ENCODE assay signal across 39 cellular contexts in genomic region chr5:35357973-35358372, GRCh38.
"Had no signal": no experiment of that assay in that cellular context is flagged by ENCODE, and none has a peak within 500 bp of the region (broad histone marks: within the 10 kb centered on the region; RNA-seq: fewer than 3 reads in every experiment).

No MANE protein-coding gene starts in this region.

- H3K27ac Mint-ChIP-seq: activated naive CD4-positive, alpha-beta T cell treated with anti-CD3 and anti-CD28 coated beads for 36 hours; activated naive CD4-positive, alpha-beta T cell treated with anti-CD3 and anti-CD28 coated beads, Interleukin-2, amount 10 ng/mL, durations not matched to agents 7 days and 5 days; activated naive CD4-positive, alpha-beta T cell treated with anti-CD3 and anti-CD28 coated beads, Interleukin-2, amount 50 U/mL, for 24 hours; activated naive CD4-positive, alpha-beta T cell treated with anti-CD3 and anti-CD28 coated beads, Interleukin-2, amount 50 U/mL, for 72 hours; activated naive CD8-positive, alpha-beta T cell; activated naive CD8-positive, alpha-beta T cell treated with anti-CD3 and anti-CD28 coated beads for 36 hours; activated naive CD8-positive, alpha-beta T cell treated with anti-CD3 and anti-CD28 coated beads, Interleukin-2, amount 10 ng/mL, durations not matched to agents 7 days and 5 days; activated naive CD8-positive, alpha-beta T cell treated with anti-CD3 and anti-CD28 coated beads, Interleukin-2, amount 50 U/mL, for 24 hours; activated T-cell treated with anti-CD3 and anti-CD28 coated beads, Interleukin-2, amount 50 U/mL, for 24 hours; activated T-cell treated with anti-CD3 and anti-CD28 coated beads, Interleukin-2, amount 50 U/mL, for 72 hours; activated T-helper 1 cell treated with anti-CD3 and anti-CD28 coated beads, Interleukin-12 subunit alpha, Interleukin-12 subunit beta, Interleukin-2, Interleukin-4 antibody, amounts not matched to agents 30 ng/mL and 10 ng/mL and 1 ng/mL, durations not matched to agents 14 hours and 24 hours and 36 hours; activated T-helper 17 cell treated with anti-CD3 and anti-CD28 coated beads, Interleukin-2, amount 50 U/mL, for 72 hours; activated T-helper 2 cell treated with anti-CD3 and anti-CD28 coated beads, Interferon-gamma antibody, Interleukin-2, Interleukin-4, amounts not matched to agents 10 μg/mL and 5 μg/mL and 100 μg/mL, durations not matched to agents 14 hours and 24 hours and 36 hours; brain had no signal

- FAIRE-seq: astrocyte, bronchial epithelial cell had no signal

- H3K27me3 Mint-ChIP-seq: activated naive CD4-positive, alpha-beta T cell treated with anti-CD3 and anti-CD28 coated beads, Interleukin-2, amount 10 ng/mL, durations not matched to agents 7 days and 5 days; activated naive CD8-positive, alpha-beta T cell treated with anti-CD3 and anti-CD28 coated beads, Interleukin-2, amount 10 ng/mL, durations not matched to agents 7 days and 5 days; brain had no signal

- H3K9me3 ChIP-seq: adrenal gland, ascending aorta had no signal

- H3K4me3 Mint-ChIP-seq: activated naive CD4-positive, alpha-beta T cell treated with anti-CD3 and anti-CD28 coated beads for 36 hours; activated naive CD4-positive, alpha-beta T cell treated with anti-CD3 and anti-CD28 coated beads, Interleukin-2, amount 10 ng/mL, durations not matched to agents 7 days and 5 days; activated naive CD4-positive, alpha-beta T cell treated with anti-CD3 and anti-CD28 coated beads, Interleukin-2, amount 50 U/mL, for 24 hours; activated naive CD8-positive, alpha-beta T cell; activated naive CD8-positive, alpha-beta T cell treated with anti-CD3 and anti-CD28 coated beads for 36 hours; activated naive CD8-positive, alpha-beta T cell treated with anti-CD3 and anti-CD28 coated beads, Interleukin-2, amount 10 ng/mL, durations not matched to agents 7 days and 5 days; activated naive CD8-positive, alpha-beta T cell treated with anti-CD3 and anti-CD28 coated beads, Interleukin-2, amount 50 U/mL, for 24 hours; activated T-cell treated with anti-CD3 and anti-CD28 coated beads, Interleukin-2, amount 50 U/mL, for 24 hours; activated T-cell treated with anti-CD3 and anti-CD28 coated beads, Interleukin-2, amount 50 U/mL, for 4 hours; activated T-cell treated with anti-CD3 and anti-CD28 coated beads, Interleukin-2, amount 50 U/mL, for 72 hours; activated T-helper 1 cell treated with anti-CD3 and anti-CD28 coated beads, Interleukin-12 subunit alpha, Interleukin-12 subunit beta, Interleukin-2, Interleukin-4 antibody, amounts not matched to agents 30 ng/mL and 10 ng/mL and 1 ng/mL, durations not matched to agents 14 hours and 24 hours and 36 hours; activated T-helper 17 cell treated with anti-CD3 and anti-CD28 coated beads, Interleukin-2, amount 50 U/mL, for 72 hours; brain; central memory CD8-positive, alpha-beta T cell had no signal

- H3K4me1 Mint-ChIP-seq: activated naive CD4-positive, alpha-beta T cell treated with anti-CD3 and anti-CD28 coated beads, Interleukin-2, amount 10 ng/mL, durations not matched to agents 7 days and 5 days; activated naive CD4-positive, alpha-beta T cell treated with anti-CD3 and anti-CD28 coated beads, Interleukin-2, amount 50 U/mL, for 24 hours; activated naive CD8-positive, alpha-beta T cell treated with anti-CD3 and anti-CD28 coated beads for 36 hours; activated naive CD8-positive, alpha-beta T cell treated with anti-CD3 and anti-CD28 coated beads, Interleukin-2, amount 10 ng/mL, durations not matched to agents 7 days and 5 days; activated naive CD8-positive, alpha-beta T cell treated with anti-CD3 and anti-CD28 coated beads, Interleukin-2, amount 50 U/mL, for 24 hours; activated T-helper 17 cell treated with anti-CD3 and anti-CD28 coated beads, Interleukin-2, amount 50 U/mL, for 72 hours; central memory CD8-positive, alpha-beta T cell had no signal

- H3K36me3 Mint-ChIP-seq: activated naive CD4-positive, alpha-beta T cell treated with anti-CD3 and anti-CD28 coated beads, Interleukin-2, amount 10 ng/mL, durations not matched to agents 7 days and 5 days; activated naive CD4-positive, alpha-beta T cell treated with anti-CD3 and anti-CD28 coated beads, Interleukin-2, amount 50 U/mL, for 24 hours; activated naive CD8-positive, alpha-beta T cell; activated naive CD8-positive, alpha-beta T cell treated with anti-CD3 and anti-CD28 coated beads for 36 hours; activated naive CD8-positive, alpha-beta T cell treated with anti-CD3 and anti-CD28 coated beads, Interleukin-2, amount 10 ng/mL, durations not matched to agents 7 days and 5 days; brain had no signal

- H3K27me3 ChIP-seq: adrenal gland, ascending aorta, body of pancreas, brain microvascular endothelial cell, breast epithelium, cardiac muscle cell had no signal

- H3K4me3 ChIP-seq: adrenal gland, ascending aorta, body of pancreas, breast epithelium, cardiac muscle cell had no signal

- H3K4me1 ChIP-seq: adrenal gland, ascending aorta, body of pancreas, breast epithelium had no signal

- DNase-seq: activated effector memory CD4-positive, alpha-beta T cell treated with anti-CD3 and anti-CD28 coated beads, Interleukin-2, amount 50 U/mL, for 16 hours; activated effector memory CD4-positive, alpha-beta T cell treated with Interleukin-2 at 50 U/mL for 16 hours; activated gamma-delta T cell; activated gamma-delta T cell treated with Interleukin-2 at 50 U/mL for 16 hours; activated naive CD4-positive, alpha-beta T cell; activated naive CD4-positive, alpha-beta T cell treated with anti-CD3 and anti-CD28 coated beads for 36 hours; activated naive CD4-positive, alpha-beta T cell treated with anti-CD3 and anti-CD28 coated beads, Interleukin-2, amount 10 ng/mL, durations not matched to agents 7 days and 5 days; activated naive CD4-positive, alpha-beta T cell treated with anti-CD3 and anti-CD28 coated beads, Interleukin-2, amount 50 U/mL, for 16 hours; activated naive CD4-positive, alpha-beta T cell treated with Interleukin-2 at 50 U/mL for 16 hours; activated naive CD8-positive, alpha-beta T cell treated with anti-CD3 and anti-CD28 coated beads for 36 hours; activated naive CD8-positive, alpha-beta T cell treated with anti-CD3 and anti-CD28 coated beads, Interleukin-2, amount 10 ng/mL, durations not matched to agents 7 days and 5 days; activated naive CD8-positive, alpha-beta T cell treated with anti-CD3 and anti-CD28 coated beads, Interleukin-2, amount 50 U/mL, for 24 hours; activated T-cell treated with anti-CD3 and anti-CD28 coated beads, Interleukin-2, amount 50 U/mL, for 24 hours; activated T-cell treated with anti-CD3 and anti-CD28 coated beads, Interleukin-2, amount 50 U/mL, for 4 hours; activated T-cell treated with anti-CD3 and anti-CD28 coated beads, Interleukin-2, amount 50 U/mL, for 48 hours; activated T-cell treated with anti-CD3 and anti-CD28 coated beads, Interleukin-2, amount 50 U/mL, for 72 hours; adrenal gland; amniotic stem cell; amygdala; anterior cingulate cortex; aorta; body of pancreas; brain microvascular endothelial cell; caudate nucleus; central memory CD4-positive, alpha-beta T cell; cerebellar nuclear complex had no signal

- ATAC-seq: activated naive CD4-positive, alpha-beta T cell treated with anti-CD3 and anti-CD28 coated beads, Interleukin-2, amount 50 U/mL, for 72 hours; activated naive CD8-positive, alpha-beta T cell treated with anti-CD3 and anti-CD28 coated beads, Interleukin-2, amount 50 U/mL, for 24 hours; activated T-cell treated with anti-CD3 and anti-CD28 coated beads, Interleukin-2, amount 50 U/mL, for 4 hours; activated T-cell treated with anti-CD3 and anti-CD28 coated beads, Interleukin-2, amount 50 U/mL, for 72 hours; activated T-helper 17 cell treated with anti-CD3 and anti-CD28 coated beads, Interleukin-2, amount 50 U/mL, for 72 hours; body of pancreas had no signal

- H3K9me3 Mint-ChIP-seq: activated T-cell treated with anti-CD3 and anti-CD28 coated beads, Interleukin-2, amount 50 U/mL, for 24 hours; activated T-helper 2 cell treated with anti-CD3 and anti-CD28 coated beads, Interferon-gamma antibody, Interleukin-2, Interleukin-4, amounts not matched to agents 10 μg/mL and 5 μg/mL and 100 μg/mL, durations not matched to agents 14 hours and 24 hours and 36 hours had no signal

- H3K27ac ChIP-seq: adrenal gland, ascending aorta, body of pancreas, brain microvascular endothelial cell, breast epithelium, cardiac muscle cell had no signal

- H3K36me3 ChIP-seq: adrenal gland, ascending aorta, brain microvascular endothelial cell, breast epithelium, cardiac muscle cell had no signal
